ENCODE assay signal across 8 cellular contexts in genomic region chr4:140595065-140595464, GRCh38. TPM values are rescaled to one million over a fixed set of nuclear protein-coding genes. Genes with fewer than 3 reads are reported as not detected.
DNase-seq lines count a peak whose midpoint lies in the region; ATAC-seq and TF ChIP-seq lines count a peak whose summit lies in the region.

No MANE protein-coding gene starts in this region.

- H3K9me2 ChIP-seq in OCI-LY7 (ENCODE audit: insufficient read depth, low read length) (no peaks in the 10 kb centered on the region), hepatocyte (replicated peaks; ENCODE audit: insufficient read depth) (no peaks in the 10 kb centered on the region)

- no peaks in the 10 kb centered on the region for H3K36me3 Mint-ChIP-seq in CD14-positive monocyte

- no peaks in the 10 kb centered on the region for H3K79me2 ChIP-seq in OCI-LY7 (ENCODE audit: insufficient read depth, low read depth, low read length)
- H3K79me2 ChIP-seq in hepatocyte, result no peaks in the 10 kb centered on the region

- H3K36me3 ChIP-seq in OCI-LY7 (ENCODE audit: insufficient read depth, low read length) (no peaks in the 10 kb centered on the region), hepatocyte (replicated peaks; ENCODE audit: insufficient read depth, low read depth) (no peaks in the 10 kb centered on the region)

- H3K4me3 ChIP-seq in OCI-LY7 (ENCODE audit: low read depth, low read length, poor library complexity, severe bottlenecking) (no peak overlapping the region), hepatocyte (no peak overlapping the region)

- no peaks in the 10 kb centered on the region for H3K9me3 ChIP-seq in OCI-LY7 (ENCODE audit: low read length)
- H3K9me3 ChIP-seq in hepatocyte (ENCODE audit: low read depth), result no peaks in the 10 kb centered on the region

- H2AFZ ChIP-seq in OCI-LY7 (ENCODE audit: low read length) (no peak overlapping the region), hepatocyte (no peak overlapping the region)

- H3K27ac ChIP-seq in OCI-LY7 (ENCODE audit: low read depth, low read length, poor library complexity, severe bottlenecking), result no peak overlapping the region
- no peak overlapping the region for H3K27ac ChIP-seq in hepatocyte

- H3K4me2 ChIP-seq in OCI-LY7 (ENCODE audit: low read length) (no peak overlapping the region), hepatocyte (no peak overlapping the region)

- peaks cover 2 to 10% (median 8%) of the 10 kb centered on the region in 7 donors for H3K9me3 Mint-ChIP-seq in CD14-positive monocyte

- 35% methylated on average over 1 of the region's 1 CpG for WGBS in hepatocyte (ENCODE audit: low lambda C conversion rate, missing lambda C conversion rate)

- peaks cover 8% of the 10 kb centered on the region for H3K27me3 ChIP-seq in hepatocyte

- intact Hi-C loops in OCI-LY7 (cut with micrococcal nuclease; ENCODE audit: unreplicated experiment) (loop anchor here (1.0 to 2.0 kb wide), 5 partner anchors 43 to 256 kb away; no protein-coding TSS in a partner anchor), CD14-positive monocyte (cut with micrococcal nuclease) (no loop called here)

- POLR2A ChIA-PET in OCI-LY7 (lab: Charles Lee), result interaction anchor here (0.7 kb wide), 1 partner anchor 21 kb away, joined by 3 read pairs; no protein-coding TSS in a partner anchor

- peaks cover 2% of the 10 kb centered on the region for H3K4me1 ChIP-seq in OCI-LY7 (ENCODE audit: insufficient read depth, low read length, poor library complexity, severe bottlenecking)
- H3K4me1 ChIP-seq in hepatocyte (ENCODE audit: insufficient read depth), result no peaks in the 10 kb centered on the region

- H4K20me1 ChIP-seq in OCI-LY7 (ENCODE audit: insufficient read depth, low read length) (no peaks in the 10 kb centered on the region), hepatocyte (ENCODE audit: insufficient read depth, poor library complexity, severe bottlenecking) (no peaks in the 10 kb centered on the region)

- peak; percentile 48 for TF ChIP-seq CTCF in GM12872 (IDR thresholded peaks at IDR 0.05; ENCODE audit: insufficient read depth, low read depth, low read length)
- peak; percentile 87 for TF ChIP-seq CTCF in OCI-LY7 (conservative IDR thresholded peaks at IDR 0.05; ENCODE audit: low read length)
- TF ChIP-seq CTCF in hepatocyte (IDR thresholded peaks at IDR 0.05; ENCODE audit: poor library complexity), result peak; percentile 56
- TF ChIP-seq CTCF in CD14-positive monocyte (IDR thresholded peaks at IDR 0.05), result no peak

- BruUV-seq in OCI-LY7 (replicated peaks; lab: Mats Ljungman, UMichigan), result no TSS peak

- no peak overlapping the region for H3K27ac Mint-ChIP-seq in CD14-positive monocyte

- DNase-seq in OCI-LY7 (ENCODE audit: low spot score), result peak; percentile 73
- peak; percentile 60 for DNase-seq in hepatocyte (ENCODE audit: low spot score)
- no peak for DNase-seq in NCI-H1694 (lab: John Stamatoyannopoulos, UW)
- no peak for DNase-seq in retina
- DNase-seq in CD14-positive monocyte (ENCODE audit: low spot score), result no peak

- CTCF ChIA-PET in OCI-LY7 (lab: Charles Lee; ENCODE audit: unreplicated experiment), result interaction anchor here (0.7 to 1.2 kb wide), 4 partner anchors 15 to 45 kb away, joined by 3 to 4 read pairs (median 4); no protein-coding TSS in a partner anchor

- no peak overlapping the region for H3K4me3 Mint-ChIP-seq in CD14-positive monocyte

- no peaks in the 10 kb centered on the region for H3K4me1 Mint-ChIP-seq in CD14-positive monocyte

- peaks cover 3 to 14% (median 10%) of the 10 kb centered on the region in 3 donors for H3K27me3 Mint-ChIP-seq in CD14-positive monocyte (ENCODE audit: low read depth in 3 of 3)

- peak; percentile 83 for ATAC-seq in HG02852 (IDR thresholded peaks at IDR 0.05; ENCODE audit: unreplicated experiment)
- no peak for ATAC-seq in HG02623 (IDR thresholded peaks at IDR 0.05; ENCODE audit: unreplicated experiment)

RNA-seq across cellular contexts. Expression of gene UCP1, which starts 26.3 kb away (rescaled TPM):
- total RNA-seq in OCI-LY7 (2014; rRNA removed; shearing (Covaris generic)), result not detected in 2 replicates
- total RNA-seq in OCI-LY7 (2022), result not detected in 2 replicates
- not detected in 2 replicates for total RNA-seq in hepatocyte
- not detected in 2 replicates for polyA plus RNA-seq in hepatocyte
- polyA plus RNA-seq in CD14-positive monocyte, result not detected

Comparison
In these comparisons a context has a peak if more than half of its experiments do, and no peak if none do; other contexts are left out.
1. DNase-seq: peak in OCI-LY7 (single experiment) and hepatocyte (single experiment); none in NCI-H1694 (single experiment), retina (single experiment) and CD14-positive monocyte (single experiment).